Comparison of ENCODE assay signal across 14 cellular contexts in the genomic region with DNA sequence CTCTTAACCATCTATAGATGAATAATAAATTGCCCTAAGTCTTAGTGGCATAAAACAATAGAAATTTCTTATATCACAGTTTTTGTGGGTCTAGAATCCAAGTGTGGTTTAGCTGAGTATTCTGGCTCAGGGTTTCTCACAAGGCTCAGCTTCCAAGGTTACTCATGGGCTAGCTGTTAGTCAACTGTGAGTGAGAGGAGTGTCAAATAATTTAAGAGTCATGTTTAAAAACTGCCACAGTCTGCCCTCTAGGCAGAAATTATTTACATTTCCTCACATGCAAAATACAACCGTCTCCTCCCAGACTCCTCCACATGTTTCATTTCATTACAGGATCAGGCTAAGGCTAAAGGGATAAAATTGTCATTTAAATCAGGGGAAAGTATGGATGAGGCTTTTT.
DNase-seq lines count a peak whose midpoint lies in the region; ATAC-seq and TF ChIP-seq lines count a peak whose summit lies in the region.
"Had no signal": no experiment of that assay in that cellular context is flagged by ENCODE, and none has a peak within 500 bp of the region (broad histone marks: within the 10 kb centered on the region; RNA-seq: fewer than 3 reads in every experiment).

No MANE protein-coding gene starts in this region.

- no peaks in the 10 kb centered on the region for H3K36me3 ChIP-seq in GM23248 (ENCODE audit: low read depth)
- no peaks in the 10 kb centered on the region for H3K36me3 ChIP-seq in upper lobe of left lung
- H3K36me3 ChIP-seq: gastroesophageal sphincter, right atrium auricular region had no signal

- in situ Hi-C loops in GM23248 (cut with MboI) = no loop called here

- TF ChIP-seq POLR2A in upper lobe of left lung (IDR thresholded peaks at IDR 0.05) = no peak

- no peaks in the 10 kb centered on the region for H4K20me1 ChIP-seq in GM23248 (ENCODE audit: insufficient read depth)

- H3K4me1 ChIP-seq in GM23248 (ENCODE audit: insufficient read depth) = peaks cover 52% of the 10 kb centered on the region
- no peaks in the 10 kb centered on the region for H3K4me1 ChIP-seq in upper lobe of left lung
- H3K4me1 ChIP-seq: right atrium auricular region had no signal

- peak overlapping the region; percentile 56 for H3K4me2 ChIP-seq in GM23248 (ENCODE audit: unreplicated experiment)

- H3K4me3 ChIP-seq in GM23248 (no peak overlapping the region), upper lobe of left lung (no peak overlapping the region)
- H3K4me3 ChIP-seq: gastroesophageal sphincter, right atrium auricular region had no signal

- peaks cover 49% of the 10 kb centered on the region for H3K4me1 Mint-ChIP-seq in osteocyte (ENCODE audit: unreplicated experiment)
- H3K4me1 Mint-ChIP-seq: T-helper 17 cell had no signal

- H3K9ac ChIP-seq in GM23248 = peak overlapping the region; percentile 52

- no peaks in the 10 kb centered on the region for H3K27me3 Mint-ChIP-seq in osteocyte (ENCODE audit: unreplicated experiment)
- H3K27me3 Mint-ChIP-seq: T-helper 17 cell had no signal

- H3K27ac ChIP-seq in GM23248 = peak overlapping the region; percentile 80
- no peak overlapping the region for H3K27ac ChIP-seq in upper lobe of left lung
- H3K27ac ChIP-seq: gastroesophageal sphincter, right atrium auricular region had no signal

- H3F3A ChIP-seq in GM23248 (ENCODE audit: insufficient read depth) = peaks cover 24% of the 10 kb centered on the region; the same call in 1 of the 2 replicates

- TF ChIP-seq EP300 in upper lobe of left lung (IDR thresholded peaks at IDR 0.05) = no peak

- peak overlapping the region; percentile 70 for H3K27ac Mint-ChIP-seq in osteocyte (ENCODE audit: unreplicated experiment)
- H3K27ac Mint-ChIP-seq: mesothelial cell of epicardium, T-helper 17 cell had no signal

- TF ChIP-seq CTCF in osteocyte (IDR thresholded peaks at IDR 0.05) = no peak
- no peak for TF ChIP-seq CTCF in upper lobe of left lung (IDR thresholded peaks at IDR 0.05)

- H3K9me3 Mint-ChIP-seq in osteocyte (ENCODE audit: unreplicated experiment) = no peaks in the 10 kb centered on the region
- H3K9me3 Mint-ChIP-seq: mesothelial cell of epicardium had no signal

- DNase-seq in GM23248 (peak; percentile 94), RPMI7951 (ENCODE audit: low read depth) (peak; percentile 88), osteocyte (ENCODE audit: extremely low spot score, unreplicated experiment) (no peak), NCI-H2196 (lab: John Stamatoyannopoulos, UW; ENCODE audit: unreplicated experiment) (no peak), NCI-H1436 (lab: John Stamatoyannopoulos, UW) (no peak), upper lobe of left lung (no peak), Kasumi-1 (lab: John Stamatoyannopoulos, UW) (no peak)
- DNase-seq: NCI-H1092, NCI-H82, T-helper 17 cell had no signal

- peaks cover 6% of the 10 kb centered on the region for H3K36me3 Mint-ChIP-seq in osteocyte (ENCODE audit: unreplicated experiment)
- H3K36me3 Mint-ChIP-seq: mesothelial cell of epicardium had no signal

- no peak overlapping the region for H3K4me3 Mint-ChIP-seq in osteocyte (ENCODE audit: unreplicated experiment)
- H3K4me3 Mint-ChIP-seq: mesothelial cell of epicardium, T-helper 17 cell had no signal

- H3K9me3 ChIP-seq in GM23248 (ENCODE audit: low read depth) = no peaks in the 10 kb centered on the region
- H3K9me3 ChIP-seq in upper lobe of left lung = no peaks in the 10 kb centered on the region
- H3K9me3 ChIP-seq: gastroesophageal sphincter, right atrium auricular region had no signal

- no peaks in the 10 kb centered on the region for H3K9me2 ChIP-seq in GM23248 (ENCODE audit: insufficient read depth)

- 0 to 3% methylated on average over 1 of the region's 1 CpG for WGBS in GM23248 (ENCODE audit: low coverage in 1 of 2, low lambda C conversion rate in 2 of 2, missing lambda C conversion rate in 2 of 2), 2 experiments
- WGBS in upper lobe of left lung, 2 donors = 48 to 52% methylated on average over 1 of the region's 1 CpG

- H3K27me3 ChIP-seq in GM23248 (replicated peaks; ENCODE audit: insufficient read depth) (no peaks in the 10 kb centered on the region), upper lobe of left lung (no peaks in the 10 kb centered on the region)
- H3K27me3 ChIP-seq: gastroesophageal sphincter, right atrium auricular region had no signal

- 0 out of 2 replicates have a peak overlapping the region, but pooled peaks have one; percentile 1 for H2AFZ ChIP-seq in GM23248

- no peaks in the 10 kb centered on the region for H3K79me2 ChIP-seq in GM23248 (ENCODE audit: insufficient read depth)

- ATAC-seq in esophagus mucosa (peak; percentile 81), upper lobe of left lung (ENCODE audit: low FRiP score in 2 of 2) (no peak)
- ATAC-seq: gastroesophageal sphincter, T-helper 17 cell had no signal

Comparison
In these comparisons a context has a peak if more than half of its experiments do, and no peak if none do; other contexts are left out.
1. DNase-seq: peak in GM23248 (single experiment) and RPMI7951 (single experiment); none in osteocyte (single experiment), NCI-H2196 (single experiment), NCI-H1436 (single experiment), upper lobe of left lung (0 of 2) and Kasumi-1 (0 of 2).